In genomic region chr11:13761250-13761649, GRCh38 we compare ENCODE assay signal across 30 cellular contexts.
DNase-seq lines count a peak whose midpoint lies in the region; ATAC-seq and TF ChIP-seq lines count a peak whose summit lies in the region.
"Had no signal": no experiment of that assay in that cellular context is flagged by ENCODE, and none has a peak within 500 bp of the region (broad histone marks: within the 10 kb centered on the region; RNA-seq: fewer than 3 reads in every experiment).

No MANE protein-coding gene starts in this region.

- no peaks in the 10 kb centered on the region for H3F3A ChIP-seq in GM23248 (ENCODE audit: insufficient read depth)

- no peaks in the 10 kb centered on the region for H4K20me1 ChIP-seq in GM23248 (ENCODE audit: insufficient read depth)

- H3K4me1 ChIP-seq in GM23248 (ENCODE audit: insufficient read depth): no peaks in the 10 kb centered on the region; the same call in 1 of the 2 replicates
- H3K4me1 ChIP-seq: body of pancreas, esophagus muscularis mucosa, gastrocnemius medialis, right atrium auricular region had no signal

- H3K36me3 ChIP-seq in GM23248 (ENCODE audit: low read depth) (no peaks in the 10 kb centered on the region), MG63 (no peaks in the 10 kb centered on the region)
- H3K36me3 ChIP-seq: esophagus muscularis mucosa, gastrocnemius medialis, right atrium auricular region, thoracic aorta had no signal

- no peak for ATAC-seq in GM19023 (IDR thresholded peaks at IDR 0.05; ENCODE audit: unreplicated experiment)
- ATAC-seq: activated naive CD8-positive, alpha-beta T cell treated with anti-CD3 and anti-CD28 coated beads, Interleukin-2, amount 50 U/mL, for 24 hours; activated T-cell treated with anti-CD3 and anti-CD28 coated beads, Interleukin-2, amount 50 U/mL, for 72 hours; body of pancreas; gastrocnemius medialis; stimulated activated naive CD8-positive, alpha-beta T cell treated with anti-CD3 and anti-CD28 coated beads, Interleukin-15, Interleukin-2, amounts not matched to agents 100 U/mL and 50 U/mL, for 24 hours had no signal

- H3K27me3 ChIP-seq in GM23248 (replicated peaks; ENCODE audit: insufficient read depth) (no peaks in the 10 kb centered on the region), MG63 (no peaks in the 10 kb centered on the region)
- H3K27me3 ChIP-seq: body of pancreas, esophagus muscularis mucosa, gastrocnemius medialis, right atrium auricular region had no signal

- H3K4me3 ChIP-seq in GM23248: no peak overlapping the region
- no peak overlapping the region for H3K4me3 ChIP-seq in MG63
- no peak overlapping the region for H3K4me3 ChIP-seq in fibroblast of the aortic adventitia (ENCODE audit: low read depth, low read length)
- H3K4me3 ChIP-seq: body of pancreas, esophagus muscularis mucosa, gastrocnemius medialis, right atrium auricular region, smooth muscle cell, thoracic aorta had no signal

- in situ Hi-C loops in GM23248 (cut with MboI): no loop called here

- H3K27ac ChIP-seq in GM23248: no peak overlapping the region
- H3K27ac ChIP-seq: body of pancreas, esophagus muscularis mucosa, gastrocnemius medialis, right atrium auricular region, thoracic aorta had no signal

- DNase-seq in A172 (ENCODE audit: low spot score) (peak; percentile 18), GM23248 (peak; percentile 24), MG63 (peak; percentile 2), fibroblast of the aortic adventitia (ENCODE audit: low read depth) (peak; percentile 63), NCI-H2196 (lab: John Stamatoyannopoulos, UW; ENCODE audit: unreplicated experiment) (no peak), iPS-NIHi11 (ENCODE audit: low spot score) (no peak), islet precursor cell (no peak)
- DNase-seq: 8988T; activated CD4-positive, alpha-beta T cell treated with anti-CD3 and anti-CD28 coated beads, Interleukin-2, amount 50 U/mL, for 48 hours; activated CD4-positive, CD25-positive, alpha-beta regulatory T cell treated with anti-CD3 and anti-CD28 coated beads, Interleukin-2, amount 50 U/mL, for 72 hours; activated naive CD4-positive, alpha-beta T cell; activated naive CD8-positive, alpha-beta T cell treated with anti-CD3 and anti-CD28 coated beads, Interleukin-2, amount 50 U/mL, for 24 hours; activated T-cell treated with anti-CD3 and anti-CD28 coated beads, Interleukin-2, amount 50 U/mL, for 72 hours; body of pancreas; CD4-positive, alpha-beta T cell; cerebellar nuclear complex; gastrocnemius medialis; hippocampal formation; KG1; NCI-H1417; NCI-H2029 treated with DMSO at 0.1 percent for 48 hours; posterior cingulate gyrus; Right ventricle myocardium superior; stimulated activated CD4-positive, alpha-beta T cell treated with anti-CD3 and anti-CD28 coated beads, Interleukin-1b, Interleukin-23, amount 100 ng/mL, for 48 hours; stimulated activated naive CD8-positive, alpha-beta T cell treated with anti-CD3 and anti-CD28 coated beads, Interleukin-15, Interleukin-2, amounts not matched to agents 100 U/mL and 50 U/mL, for 24 hours had no signal

- H3K9me2 ChIP-seq in GM23248 (ENCODE audit: insufficient read depth): no peaks in the 10 kb centered on the region

- H3K9ac ChIP-seq in GM23248: no peak overlapping the region

- whole genome bisulfite sequencing in GM23248 (ENCODE audit: low coverage in 1 of 2, low lambda C conversion rate in 2 of 2, missing lambda C conversion rate in 2 of 2), 2 experiments: 37 to 51% methylated on average over 2 of the region's 2 CpGs

- H3K4me2 ChIP-seq in GM23248 (ENCODE audit: unreplicated experiment): no peak overlapping the region
- H3K4me2 ChIP-seq: smooth muscle cell had no signal

- no peaks in the 10 kb centered on the region for H3K79me2 ChIP-seq in GM23248 (ENCODE audit: insufficient read depth)

- H3K9me3 ChIP-seq in GM23248 (ENCODE audit: low read depth) (no peaks in the 10 kb centered on the region), MG63 (no peaks in the 10 kb centered on the region)
- H3K9me3 ChIP-seq: body of pancreas, esophagus muscularis mucosa, gastrocnemius medialis, right atrium auricular region, thoracic aorta had no signal

- no peak overlapping the region for H2AFZ ChIP-seq in GM23248

- no peak for TF ChIP-seq CTCF in fibroblast of the aortic adventitia (IDR thresholded peaks at IDR 0.05; ENCODE audit: insufficient read depth, low read length)

Comparison
In these comparisons a context has a peak if more than half of its experiments do, and no peak if none do; other contexts are left out.
1. DNase-seq: peak in A172 (single experiment), GM23248 (single experiment), MG63 (single experiment) and fibroblast of the aortic adventitia (single experiment); none in NCI-H2196 (single experiment), iPS-NIHi11 (single experiment) and islet precursor cell (single experiment).